In genomic region chr2:100417745-100418090, GRCh38 we compare ENCODE assay signal across 1 cellular context.
TF ChIP-seq lines count a peak whose summit lies in the region.

No MANE protein-coding gene starts in this region.

TF ChIP-seq in K562, 482 proteins besides CTCF, POLR2A, EP300 and RAD21 (continued from another document and continues in another):
- TF ChIP-seq ARID4B (CRISPR knock-in tag; IDR thresholded peaks at IDR 0.05) (no peak), MXD1 (CRISPR knock-in tag; IDR thresholded peaks at IDR 0.05; ENCODE audit: borderline replicate concordance, poor library complexity, severe bottlenecking) (no peak), KLF1 (tag; IDR thresholded peaks at IDR 0.05) (no peak), NONO (IDR thresholded peaks at IDR 0.05; ENCODE audit: low read depth in 2 of 2, low read length in 1 of 2) (no peak), ZBTB1 (CRISPR knock-in tag; IDR thresholded peaks at IDR 0.05; ENCODE audit: borderline replicate concordance, low read depth) (no peak), ZNF407 (IDR thresholded peaks at IDR 0.05; ENCODE audit: low read depth) (peak; percentile 69; the same call in 1 of the 2 replicates), ZFP91 (CRISPR knock-in tag; IDR thresholded peaks at IDR 0.05) (no peak), IRF2 (CRISPR knock-in tag; IDR thresholded peaks at IDR 0.05) (no peak), CBX8 (IDR thresholded peaks at IDR 0.05; ENCODE audit: borderline replicate concordance, extremely low read depth, low read depth, low read length, poor library complexity, severe bottlenecking) (no peak), NR2F6 (CRISPR knock-in tag; IDR thresholded peaks at IDR 0.05) (no peak), ZBTB11 (CRISPR knock-in tag; IDR thresholded peaks at IDR 0.05) (0 out of 6 replicates have a peak, but pooled peaks of 1 of the 3 experiments have one; percentile 12), UBTF (IDR thresholded peaks at IDR 0.05; ENCODE audit: borderline replicate concordance in 1 of 2, low read depth in 2 of 2, low read length in 2 of 2) (0 out of 4 replicates have a peak, but pooled peaks of 1 of the 2 experiments have one; percentile 13), ETS1 (conservative IDR thresholded peaks at IDR 0.05; ENCODE audit: control insufficient read depth, low read depth, low read length) (no peak), ATF2 (CRISPR knock-in tag; IDR thresholded peaks at IDR 0.05) (no peak), NR4A1 (CRISPR knock-in tag; IDR thresholded peaks at IDR 0.05) (no peak), NR4A1 (tag; IDR thresholded peaks at IDR 0.05) (0 out of 2 replicates have a peak, but pooled peaks have one; percentile 2), ZNF639 (CRISPR knock-in tag; conservative IDR thresholded peaks at IDR 0.05 in 1 of 2, IDR thresholded peaks at IDR 0.05 in 1 of 2) (no peak; a peak in 1 of 4 replicates), SMC3 (conservative IDR thresholded peaks at IDR 0.05; ENCODE audit: insufficient read depth, low read depth, low read length) (no peak), ILF3 (IDR thresholded peaks at IDR 0.05; ENCODE audit: borderline replicate concordance) (no peak), POLR3G (IDR thresholded peaks at IDR 0.05; ENCODE audit: extremely low read depth, insufficient read length, insufficient replicate concordance) (no peak), SMAD4 (CRISPR knock-in tag; conservative IDR thresholded peaks at IDR 0.05) (peak; percentile 11; the same call in 1 of the 2 replicates), ESRRA (IDR thresholded peaks at IDR 0.05; ENCODE audit: borderline replicate concordance, low read depth) (no peak)
